13 cellular contexts compared by ENCODE assay signal in the genomic region with DNA sequence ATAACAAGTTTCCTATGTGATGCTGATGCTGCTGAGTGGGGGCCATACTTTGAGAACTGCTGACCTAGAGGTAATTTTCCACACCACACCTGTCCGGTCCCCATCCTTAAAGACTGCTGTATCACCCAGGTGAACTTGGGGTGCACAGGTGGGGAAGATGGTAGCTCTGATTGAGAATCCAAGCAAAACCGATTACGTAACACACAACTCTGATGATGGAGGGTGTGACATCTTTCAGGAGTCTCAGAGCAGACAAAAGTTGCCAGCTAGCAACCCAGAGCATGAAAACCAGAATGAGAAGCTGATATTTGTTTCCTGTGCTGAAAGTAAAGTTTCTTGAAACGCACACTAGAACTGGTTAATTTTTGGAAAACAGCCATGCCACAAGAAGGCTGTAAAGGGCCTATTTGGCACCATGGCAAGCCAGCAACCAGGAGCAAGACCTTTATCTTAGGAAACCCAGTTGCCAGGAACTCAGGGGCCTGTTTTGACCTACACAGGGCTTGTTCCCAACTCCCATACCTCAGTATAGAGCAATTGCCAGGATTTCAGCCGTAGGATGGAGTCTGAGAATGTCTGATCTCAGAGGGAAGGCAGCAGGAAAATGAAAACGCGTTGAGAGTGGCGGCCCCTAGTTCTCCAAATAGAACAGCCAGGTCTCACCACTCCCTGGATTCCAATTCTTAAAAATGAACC.
"Had no signal": no experiment of that assay in that cellular context is flagged by ENCODE, and none has a peak within 500 bp of the region (broad histone marks: within the 10 kb centered on the region; RNA-seq: fewer than 3 reads in every experiment).

No MANE protein-coding gene starts in this region.

- DNase-seq: activated CD4-positive, alpha-beta memory T cell treated with anti-CD3 and anti-CD28 coated beads, Interleukin-2, amount 10 ng/mL, durations not matched to agents 7 days and 5 days; activated CD4-positive, alpha-beta T cell treated with anti-CD3 and anti-CD28 coated beads for 36 hours; activated effector memory CD4-positive, alpha-beta T cell treated with Interleukin-2 at 50 U/mL for 16 hours; activated naive CD4-positive, alpha-beta T cell treated with anti-CD3 and anti-CD28 coated beads, Interleukin-2, amount 50 U/mL, for 16 hours; activated T-cell treated with anti-CD3 and anti-CD28 coated beads, Interleukin-2, amount 50 U/mL, for 24 hours; body of pancreas; gastrocnemius medialis; left lung; mesenchymal stem cell; psoas muscle; stimulated activated CD4-positive, alpha-beta T cell treated with anti-CD3 and anti-CD28 coated beads, Interleukin-2, amount 100 ng/mL, for 48 hours; stimulated activated naive CD4-positive, alpha-beta T cell; T-helper 2 cell had no signal

- H3K9me3 ChIP-seq: body of pancreas, gastrocnemius medialis, left lung, psoas muscle had no signal

- H3K27ac ChIP-seq: body of pancreas, gastrocnemius medialis, left lung, psoas muscle had no signal

- ATAC-seq: activated CD4-positive, alpha-beta T cell treated with anti-CD3 and anti-CD28 coated beads for 36 hours; body of pancreas; gastrocnemius medialis; left lung; psoas muscle had no signal

- H3K27me3 ChIP-seq: body of pancreas, gastrocnemius medialis, left lung had no signal

- H3K36me3 ChIP-seq: gastrocnemius medialis, left lung had no signal

- H3K4me1 ChIP-seq: body of pancreas, psoas muscle had no signal

- H3K4me3 ChIP-seq: body of pancreas, gastrocnemius medialis, left lung, psoas muscle had no signal
